ENCODE assay signal across 21 cellular contexts in the genomic region with DNA sequence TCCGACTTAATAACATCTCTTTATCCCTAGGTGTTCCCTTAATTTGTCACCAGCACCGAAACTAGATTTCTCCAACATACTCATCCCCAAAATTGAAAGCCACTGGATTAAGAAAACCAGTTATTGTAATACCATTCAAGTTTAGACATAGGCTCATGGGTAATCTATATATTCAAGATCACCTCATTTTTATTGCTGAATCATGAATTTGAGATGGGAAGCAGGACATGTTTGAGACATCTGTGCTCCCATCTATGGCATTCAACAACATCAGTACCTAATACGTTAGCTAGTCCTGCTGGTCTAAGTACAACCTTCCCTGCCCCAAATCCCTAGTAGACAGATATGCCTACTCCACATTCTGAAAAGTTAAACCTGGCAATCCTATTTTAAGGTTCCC.
DNase-seq lines count a peak whose midpoint lies in the region; ATAC-seq, FAIRE-seq and TF ChIP-seq lines count a peak whose summit lies in the region.
"Had no signal": no experiment of that assay in that cellular context is flagged by ENCODE, and none has a peak within 500 bp of the region (broad histone marks: within the 10 kb centered on the region; RNA-seq: fewer than 3 reads in every experiment).

No MANE protein-coding gene starts in this region.

- H3K23ac ChIP-seq in IMR-90 (ENCODE audit: low read depth, low read length) (no peak overlapping the region), neuronal stem cell (ENCODE audit: low read depth, low read length, poor library complexity) (no peak overlapping the region)

- H4K8ac ChIP-seq in IMR-90 (ENCODE audit: low read depth in 2 of 2, low read length in 2 of 2) (no peak overlapping the region), neuronal stem cell (ENCODE audit: low read depth, low read length) (no peak overlapping the region)

- H2BK20ac ChIP-seq in IMR-90 (ENCODE audit: low read depth, low read length), result no peak overlapping the region

- no peak for FAIRE-seq in K562 (lab: Jason Lieb, UNC)
- FAIRE-seq: GM12891, GM18507, H54 had no signal

- H3K27ac ChIP-seq in IMR-90 (ENCODE audit: insufficient read depth, low read length) (no peak overlapping the region), K562 (ENCODE audit: extremely low read depth, low read depth, low read length) (no peak overlapping the region), neuronal stem cell (replicated peaks; ENCODE audit: low read length) (no peak overlapping the region)

- no peak overlapping the region for H2AFZ ChIP-seq in IMR-90 (replicated peaks; ENCODE audit: low read length, poor library complexity)
- no peak overlapping the region for H2AFZ ChIP-seq in K562 (ENCODE audit: low read depth, low read length)
- H2AFZ ChIP-seq in neuronal stem cell (ENCODE audit: low read length), result peak overlapping the region; percentile 54

- CTCF ChIA-PET in IMR-90 (lab: Yijun Ruan, JAX), result no interaction called here
- CTCF ChIA-PET in K562 (lab: Yijun Ruan, JAX; ENCODE audit: low intra/inter-chr PET ratio), result no interaction called here

- DNase-seq in NCI-H82 (lab: John Stamatoyannopoulos, UW) (peak; percentile 24), NCI-H82 treated with DMSO at 0.1 percent for 48 hours (lab: John Stamatoyannopoulos, UW; ENCODE audit: unreplicated experiment) (no peak), IMR-90 (no peak), K562 (ENCODE audit: extremely low read depth in 1 of 4, low spot score in 3 of 4) (no peak), neuronal stem cell (ENCODE audit: low spot score) (no peak), dedifferentiated amniotic fluid mesenchymal stem cell (ENCODE audit: extremely low spot score) (no peak), cortex of kidney (lab: John Stamatoyannopoulos, UW) (no peak)
- DNase-seq: 8988T; C1 segment of cervical spinal cord; Calu3; CD4-positive, alpha-beta memory T cell; COR-L47; DMS53; DMS79 treated with DMSO at 0.1 percent for 48 hours; GF-D8; GOT3; HFFc6 had no signal

- no peaks in the 10 kb centered on the region for H3K79me2 ChIP-seq in K562 (ENCODE audit: control insufficient read depth, insufficient read depth, low read length)

- no peak for TF ChIP-seq EP300 in K562 (IDR thresholded peaks at IDR 0.05; ENCODE audit: low read length)

- no peak overlapping the region for H3K18ac ChIP-seq in IMR-90 (ENCODE audit: low read depth, low read length)
- H3K18ac ChIP-seq in neuronal stem cell (ENCODE audit: low read length), result no peak overlapping the region

- H3K79me1 ChIP-seq in IMR-90 (ENCODE audit: low read depth in 1 of 2, low read length in 2 of 2), result no peaks in the 10 kb centered on the region
- no peaks in the 10 kb centered on the region for H3K79me1 ChIP-seq in neuronal stem cell (ENCODE audit: low read depth, low read length)

- TF ChIP-seq RAD21 in IMR-90 (IDR thresholded peaks at IDR 0.05; ENCODE audit: low read length) (no peak), K562 (CRISPR knock-in tag; conservative IDR thresholded peaks at IDR 0.05 in 1 of 2, IDR thresholded peaks at IDR 0.05 in 1 of 2) (no peak)

- POLR2A ChIA-PET in IMR-90 (lab: Charles Lee; ENCODE audit: unreplicated experiment), result no interaction called here
- POLR2A ChIA-PET in K562 (lab: Yijun Ruan, JAX), result no interaction called here

- H2BK5ac ChIP-seq in IMR-90 (ENCODE audit: low read depth, low read length, poor library complexity, severe bottlenecking), result no peak overlapping the region
- no peak overlapping the region for H2BK5ac ChIP-seq in neuronal stem cell (ENCODE audit: low read length)

- no TSS peak for BruUV-seq in IMR-90 (replicated peaks; lab: Mats Ljungman, UMichigan)
- no TSS peak for BruUV-seq in K562 (replicated peaks; lab: Mats Ljungman, UMichigan)

- H3K27me3 ChIP-seq in IMR-90 (ENCODE audit: control insufficient read depth, insufficient read depth, low read length) (no peaks in the 10 kb centered on the region), K562 (ENCODE audit: control insufficient read depth in 2 of 2, insufficient read depth in 2 of 2, low read length in 2 of 2) (no peaks in the 10 kb centered on the region), neuronal stem cell (ENCODE audit: control insufficient read depth in 3 of 3, insufficient read depth in 3 of 3, low read depth in 1 of 3, low read length in 3 of 3) (no peaks in the 10 kb centered on the region)

- H3K4me2 ChIP-seq in IMR-90 (ENCODE audit: low read depth, low read length) (no peak overlapping the region), K562 (ENCODE audit: insufficient read depth, low read length) (no peak overlapping the region), neuronal stem cell (ENCODE audit: insufficient read depth, low read length, poor library complexity, severe bottlenecking) (no peak overlapping the region)

- H4K20me1 ChIP-seq in IMR-90 (ENCODE audit: insufficient read depth, low read length) (no peaks in the 10 kb centered on the region), K562 (replicated peaks; ENCODE audit: control insufficient read depth, insufficient read depth, low read length) (no peaks in the 10 kb centered on the region)

- H2AK9ac ChIP-seq in IMR-90 (replicated peaks; ENCODE audit: low read depth, low read length, poor library complexity), result no peak overlapping the region

- no peak for ATAC-seq in IMR-90 (ENCODE audit: low read depth)
- ATAC-seq in K562, result no peak

- intact Hi-C loops in IMR-90 (cut with micrococcal nuclease) (loop anchor here (10.0 kb wide), 1 partner anchor 815 kb away; no protein-coding TSS in a partner anchor), K562 (cut with micrococcal nuclease) (no loop called here)

- H3K9ac ChIP-seq in IMR-90 (ENCODE audit: low read depth, low read length), result no peak overlapping the region
- H3K9ac ChIP-seq in K562 (ENCODE audit: insufficient read depth in 1 of 2, low read depth in 2 of 2, low read length in 2 of 2), result no peak overlapping the region
- H3K9ac ChIP-seq in neuronal stem cell (ENCODE audit: low read depth, low read length, poor library complexity), result no peak overlapping the region

- WGBS in IMR-90 (ENCODE audit: extremely low coverage in 2 of 2, insufficient read length in 1 of 2), 2 experiments, result no CpG with 5 or more reads among the region's 3 CpGs
- 35% methylated on average over 3 of the region's 3 CpGs for WGBS in K562 (ENCODE audit: insufficient coverage, low coverage, missing lambda C conversion rate)
- WGBS in neuronal stem cell (ENCODE audit: extremely low coverage in 2 of 2, insufficient read length in 2 of 2, insufficient replicate concordance in 1 of 2), 2 donors, result no CpG with 5 or more reads among the region's 3 CpGs

- H3K4me1 ChIP-seq in IMR-90 (ENCODE audit: control insufficient read depth, insufficient read depth, low read length) (peaks cover 2% of the 10 kb centered on the region), K562 (replicated peaks in 1 of 2; ENCODE audit: control insufficient read depth in 2 of 2, insufficient read depth in 2 of 2, low read length in 2 of 2) (no peaks in the 10 kb centered on the region), neuronal stem cell (ENCODE audit: control insufficient read depth in 2 of 2, insufficient read depth in 1 of 2, low read depth in 1 of 2, low read length in 2 of 2) (peaks cover 1 to 12% of the 10 kb centered on the region in 2 donors)

- H2BK15ac ChIP-seq in IMR-90 (ENCODE audit: low read depth, low read length) (0 out of 3 replicates have a peak overlapping the region, but pooled peaks have one; percentile 63), neuronal stem cell (ENCODE audit: low read length) (no peak overlapping the region)

- H3K14ac ChIP-seq in IMR-90 (replicated peaks; ENCODE audit: low read depth, low read length) (no peak overlapping the region), neuronal stem cell (ENCODE audit: low read length) (no peak overlapping the region)

- in situ Hi-C loops in IMR-90 (cut with MboI; ENCODE audit: low sequenced_read_pairs), result no loop called here
- in situ Hi-C loops in K562 (cut with MboI), result no loop called here

- H2AK5ac ChIP-seq in IMR-90 (ENCODE audit: low read depth, low read length) (no peak overlapping the region), neuronal stem cell (ENCODE audit: low read depth, low read length) (no peak overlapping the region)

- no peak overlapping the region for H3K56ac ChIP-seq in IMR-90 (ENCODE audit: extremely low read depth, insufficient read depth, low read length)

- H3K9me1 ChIP-seq in IMR-90 (ENCODE audit: insufficient read depth, low read length) (no peaks in the 10 kb centered on the region), K562 (ENCODE audit: control insufficient read depth, insufficient read depth, low read length) (no peaks in the 10 kb centered on the region)

- H3K36me3 ChIP-seq in IMR-90 (ENCODE audit: control insufficient read depth, insufficient read depth, low read length), result no peaks in the 10 kb centered on the region
- H3K36me3 ChIP-seq in K562 (ENCODE audit: control insufficient read depth, insufficient read depth, low read length), result no peaks in the 10 kb centered on the region
- no peaks in the 10 kb centered on the region for H3K36me3 ChIP-seq in neuronal stem cell (replicated peaks in 1 of 2; ENCODE audit: control insufficient read depth in 2 of 2, insufficient read depth in 2 of 2, low read length in 2 of 2)
- H3K36me3 ChIP-seq: HAP-1 had no signal

- TF ChIP-seq CTCF in IMR-90 (conservative IDR thresholded peaks at IDR 0.05; ENCODE audit: low read depth, low read length) (no peak), K562 (IDR thresholded peaks at IDR 0.05 in 2 of 3, conservative IDR thresholded peaks at IDR 0.05 in 1 of 3; ENCODE audit: insufficient read depth in 2 of 3, low read depth in 1 of 3, low read length in 3 of 3) (no peak)

- H4K5ac ChIP-seq in IMR-90 (ENCODE audit: low read depth, low read length), result no peak overlapping the region

- H3K4ac ChIP-seq in IMR-90 (ENCODE audit: low read depth, low read length) (no peak overlapping the region), neuronal stem cell (ENCODE audit: low read length) (no peak overlapping the region)

- H3K9me3 ChIP-seq in IMR-90 (ENCODE audit: control insufficient read depth, insufficient read depth, low read length) (no peaks in the 10 kb centered on the region), K562 (replicated peaks; ENCODE audit: control insufficient read depth, insufficient read depth, low read depth, low read length) (no peaks in the 10 kb centered on the region), neuronal stem cell (replicated peaks in 1 of 2; ENCODE audit: control insufficient read depth in 2 of 2, insufficient read depth in 1 of 2, low read depth in 1 of 2, low read length in 2 of 2) (no peaks in the 10 kb centered on the region)
- H3K9me3 ChIP-seq: HAP-1 had no signal

- no peak overlapping the region for H2BK12ac ChIP-seq in neuronal stem cell (ENCODE audit: low read length)

- H4K91ac ChIP-seq in IMR-90 (ENCODE audit: insufficient read depth, low read depth, low read length), result no peak overlapping the region
- H4K91ac ChIP-seq in neuronal stem cell (ENCODE audit: low read depth, low read length, poor library complexity), result no peak overlapping the region

- dilution Hi-C loops in IMR-90 (cut with HindIII; ENCODE audit: low sequenced_read_pairs, unreplicated experiment), result no loop called here

- H2BK120ac ChIP-seq in IMR-90 (ENCODE audit: low read depth, low read length) (no peak overlapping the region), neuronal stem cell (ENCODE audit: low read depth, low read length) (no peak overlapping the region)

- TF ChIP-seq POLR2A in IMR-90 (IDR thresholded peaks at IDR 0.05; ENCODE audit: low read depth, low read length) (no peak), K562 (conservative IDR thresholded peaks at IDR 0.05) (no peak)

- no peak overlapping the region for H3K4me3 ChIP-seq in IMR-90 (ENCODE audit: insufficient read depth, low read depth, low read length)
- H3K4me3 ChIP-seq in K562, result no peak overlapping the region
- no peak overlapping the region for H3K4me3 ChIP-seq in neuronal stem cell (ENCODE audit: low read length in 2 of 2)
- H3K4me3 ChIP-seq: HAP-1 had no signal
